In genomic region chr4:75724867-75725724, GRCh38 we compare ENCODE assay signal across 8 cellular contexts. TPM values are rescaled to one million over a fixed set of nuclear protein-coding genes. Genes with fewer than 3 reads are reported as not detected.
A peak's percentile ranks its signal among the peaks of the same experiment; 100 is the strongest.
DNase-seq lines count a peak whose midpoint lies in the region; ATAC-seq and TF ChIP-seq lines count a peak whose summit lies in the region.

No MANE protein-coding gene starts in this region.

- DNase-seq in AG08395 (ENCODE audit: low spot score) (peak; percentile 67), NCI-H526 treated with DMSO at 0.1 percent for 48 hours (lab: John Stamatoyannopoulos, UW) (peak; percentile 22), epithelial cell of proximal tubule (ENCODE audit: low read depth) (peak; percentile 27), mucosa of gallbladder (ENCODE audit: low spot score) (peak; percentile 58)
- DNase-seq in activated CD8-positive, alpha-beta memory T cell treated with anti-CD3 and anti-CD28 coated beads, Interleukin-2, amount 50 U/mL, for 48 hours = peak; percentile 78
- DNase-seq in stimulated activated CD8-positive, alpha-beta memory T cell treated with anti-CD3 and anti-CD28 coated beads, Interleukin-4, amount 100 ng/mL, for 1 hour (ENCODE audit: low read depth in 2 of 2, low spot score in 1 of 2) = peak; percentile 11 to 20

- ATAC-seq in GM18868 (IDR thresholded peaks at IDR 0.05; ENCODE audit: unreplicated experiment) = peak; percentile 49
- ATAC-seq in HG03108 (IDR thresholded peaks at IDR 0.05; ENCODE audit: unreplicated experiment) = peak; percentile 38

- peak overlapping the region; percentile 96 for H3K4me3 ChIP-seq in epithelial cell of proximal tubule (ENCODE audit: low read depth, low read length)

- no peak for TF ChIP-seq CTCF in epithelial cell of proximal tubule (conservative IDR thresholded peaks at IDR 0.05; ENCODE audit: low read depth, low read length)

RNA-seq across cellular contexts. Expression of gene USO1, which starts 0.7 kb away (rescaled TPM):
- total RNA-seq in epithelial cell of proximal tubule = 46.0 and 57.8 TPM in 2 replicates
- 66.8 TPM for total RNA-seq in mucosa of gallbladder

RNA-seq across cellular contexts. Expression of gene G3BP2, which starts 51.9 kb away (rescaled TPM):
- total RNA-seq in epithelial cell of proximal tubule (109 and 113 TPM in 2 replicates), mucosa of gallbladder (146 TPM)

Comparison
In these comparisons a context has a peak if more than half of its experiments do, and no peak if none do; other contexts are left out.
1. Peak in every context shown above with its lines: DNase-seq, ATAC-seq and H3K4me3 ChIP-seq.
2. DNase-seq: peak in every context shown above with its lines; median percentile 78 in activated CD8-positive, alpha-beta memory T cell treated with anti-CD3 and anti-CD28 coated beads, Interleukin-2, amount 50 U/mL, for 48 hours; 67 in AG08395; 58 in mucosa of gallbladder; 27 in epithelial cell of proximal tubule; 22 in NCI-H526 treated with DMSO at 0.1 percent for 48 hours; 16 in stimulated activated CD8-positive, alpha-beta memory T cell treated with anti-CD3 and anti-CD28 coated beads, Interleukin-4, amount 100 ng/mL, for 1 hour.